24 cellular contexts compared by ENCODE assay signal in genomic region chr11:8941341-8942103, GRCh38. TPM values are rescaled to one million over a fixed set of nuclear protein-coding genes. Genes with fewer than 3 reads are reported as not detected.
A peak's percentile ranks its signal among the peaks of the same experiment; 100 is the strongest.
DNase-seq lines count a peak whose midpoint lies in the region; ATAC-seq, FAIRE-seq and TF ChIP-seq lines count a peak whose summit lies in the region.
"Had no signal": no experiment of that assay in that cellular context is flagged by ENCODE, and none has a peak within 500 bp of the region (broad histone marks: within the 10 kb centered on the region; RNA-seq: fewer than 3 reads in every experiment).

No MANE protein-coding gene starts in this region.

- no peak overlapping the region for H4K8ac ChIP-seq in neuronal stem cell (ENCODE audit: low read depth, low read length)

- H3K4me2 ChIP-seq in Karpas-422 (ENCODE audit: low read depth, low read length, poor library complexity, severe bottlenecking) = no peak overlapping the region
- no peak overlapping the region for H3K4me2 ChIP-seq in HepG2 (ENCODE audit: low read depth, low read length)
- no peak overlapping the region for H3K4me2 ChIP-seq in neuronal stem cell (ENCODE audit: insufficient read depth, low read length, poor library complexity, severe bottlenecking)
- H3K4me2 ChIP-seq: A549 had no signal

- intact Hi-C loops in HepG2 (cut with micrococcal nuclease; ENCODE audit: unreplicated experiment) = no loop called here

- 0 out of 2 replicates have a peak overlapping the region, but pooled peaks have one; percentile 63 for H2AFZ ChIP-seq in Karpas-422 (ENCODE audit: low read length)
- no peak overlapping the region for H2AFZ ChIP-seq in HepG2 (ENCODE audit: low read length)
- H2AFZ ChIP-seq in neuronal stem cell (ENCODE audit: low read length) = peak overlapping the region; percentile 21

- H3K4me1 ChIP-seq in Karpas-422 (ENCODE audit: low read length) = peaks cover 7% of the 10 kb centered on the region; the same call in 1 of the 2 replicates
- H3K4me1 ChIP-seq in HepG2 (ENCODE audit: insufficient read depth, low read length) = peaks cover 7% of the 10 kb centered on the region
- no peaks in the 10 kb centered on the region for H3K4me1 ChIP-seq in neuronal stem cell (ENCODE audit: control insufficient read depth in 2 of 2, insufficient read depth in 1 of 2, low read depth in 1 of 2, low read length in 2 of 2)
- H3K4me1 ChIP-seq: A549, BE2C had no signal

- H3K27me3 ChIP-seq in Karpas-422 (ENCODE audit: low read length) (0 out of 2 replicates have a peak, but pooled peaks cover 3% of the 10 kb centered on the region), HepG2 (ENCODE audit: control insufficient read depth in 1 of 2, insufficient read depth in 2 of 2, low read length in 2 of 2) (no peaks in the 10 kb centered on the region), neuronal stem cell (ENCODE audit: control insufficient read depth in 3 of 3, insufficient read depth in 3 of 3, low read depth in 1 of 3, low read length in 3 of 3) (no peaks in the 10 kb centered on the region)
- H3K27me3 ChIP-seq: BE2C had no signal

- H3K36me3 ChIP-seq in Karpas-422 (ENCODE audit: insufficient read depth, low read length) (no peaks in the 10 kb centered on the region), HepG2 (replicated peaks in 1 of 2; ENCODE audit: control insufficient read depth in 1 of 2, insufficient read depth in 2 of 2, low read length in 2 of 2) (no peaks in the 10 kb centered on the region), neuronal stem cell (replicated peaks in 1 of 2; ENCODE audit: control insufficient read depth in 2 of 2, insufficient read depth in 2 of 2, low read length in 2 of 2) (no peaks in the 10 kb centered on the region)
- H3K36me3 ChIP-seq: BE2C had no signal

- H3K79me2 ChIP-seq in Karpas-422 (ENCODE audit: low read length) = no peaks in the 10 kb centered on the region
- H3K79me2 ChIP-seq in HepG2 (ENCODE audit: insufficient read depth, low read length) = no peaks in the 10 kb centered on the region

- no peak overlapping the region for H2BK120ac ChIP-seq in neuronal stem cell (ENCODE audit: low read depth, low read length)

- H3K79me1 ChIP-seq in neuronal stem cell (ENCODE audit: low read depth, low read length) = no peaks in the 10 kb centered on the region

- no peak overlapping the region for H3K14ac ChIP-seq in neuronal stem cell (ENCODE audit: low read length)

- no peaks in the 10 kb centered on the region for H3K9me2 ChIP-seq in Karpas-422 (replicated peaks; ENCODE audit: insufficient read depth, low read length)

- no peak overlapping the region for H2BK12ac ChIP-seq in neuronal stem cell (ENCODE audit: low read length)

- H4K20me1 ChIP-seq in Karpas-422 (ENCODE audit: insufficient read depth, low read depth, low read length) (no peaks in the 10 kb centered on the region), HepG2 (ENCODE audit: insufficient read depth, low read length) (no peaks in the 10 kb centered on the region)

- no peak for DNase-seq in Karpas-422
- DNase-seq in dermis microvascular lymphatic vessel endothelial cell (ENCODE audit: low read depth in 2 of 2) = peak; percentile 9 to 38
- DNase-seq in HepG2 (ENCODE audit: low spot score) = no peak
- DNase-seq in neuronal stem cell (ENCODE audit: low spot score) = no peak
- DNase-seq in NCI-H2107 (lab: John Stamatoyannopoulos, UW) = no peak
- DNase-seq in HT-29 (ENCODE audit: low spot score) = no peak
- DNase-seq: BE2C; CD8-positive, alpha-beta T cell; COR-L47; DMS153; DMS79 treated with DMSO at 0.1 percent for 48 hours; EL; HCEC 1CT; HFFc6 had no signal

- TF ChIP-seq RAD21 in HepG2 (CRISPR knock-in tag; IDR thresholded peaks at IDR 0.05) = no peak

- no peak overlapping the region for H2BK15ac ChIP-seq in neuronal stem cell (ENCODE audit: low read length)

- TF ChIP-seq EP300 in HepG2 (IDR thresholded peaks at IDR 0.05; ENCODE audit: low read depth in 2 of 2, low read length in 2 of 2) = no peak
- no peak for TF ChIP-seq EP300 in HepG2 (CRISPR knock-in tag; IDR thresholded peaks at IDR 0.05; ENCODE audit: borderline replicate concordance)

- no peak overlapping the region for H2BK5ac ChIP-seq in neuronal stem cell (ENCODE audit: low read length)

- H3K4ac ChIP-seq in neuronal stem cell (ENCODE audit: low read length) = no peak overlapping the region

- TF ChIP-seq POLR2A in HepG2 (IDR thresholded peaks at IDR 0.05; ENCODE audit: insufficient read depth in 1 of 2, low read depth in 2 of 2, low read length in 2 of 2) = no peak

- TF ChIP-seq CTCF in HepG2 (CRISPR knock-in tag; IDR thresholded peaks at IDR 0.05) = no peak

- POLR2A ChIA-PET in HepG2 (lab: Yijun Ruan, JAX) = no interaction called here

- WGBS in HepG2 (ENCODE audit: low lambda C conversion rate) = 61% methylated on average over 8 of the region's 8 CpGs
- no CpG with 5 or more reads among the region's 8 CpGs for WGBS in neuronal stem cell (ENCODE audit: extremely low coverage in 2 of 2, insufficient read length in 2 of 2, insufficient replicate concordance in 1 of 2), 2 donors

- no peak for FAIRE-seq in HepG2 (lab: Jason Lieb, UNC)
- FAIRE-seq: A549, D721Med, G401.6 had no signal

- no peak overlapping the region for H3K4me3 ChIP-seq in Karpas-422 (ENCODE audit: low read length)
- H3K4me3 ChIP-seq in HepG2 (replicated peaks in 1 of 3; ENCODE audit: insufficient read depth in 1 of 3, low read depth in 2 of 3, low read length in 3 of 3) = no peak overlapping the region
- H3K4me3 ChIP-seq in neuronal stem cell (ENCODE audit: low read length in 2 of 2) = no peak overlapping the region
- H3K4me3 ChIP-seq: A549 had no signal

- H2AK5ac ChIP-seq in neuronal stem cell (ENCODE audit: low read depth, low read length) = no peak overlapping the region

- H3K9me3 ChIP-seq in Karpas-422 (ENCODE audit: low read length) (no peaks in the 10 kb centered on the region), HepG2 (ENCODE audit: low read length) (no peaks in the 10 kb centered on the region), neuronal stem cell (replicated peaks in 1 of 2; ENCODE audit: control insufficient read depth in 2 of 2, insufficient read depth in 1 of 2, low read depth in 1 of 2, low read length in 2 of 2) (no peaks in the 10 kb centered on the region)
- H3K9me3 ChIP-seq: A549, BE2C had no signal

- no peak overlapping the region for H3K18ac ChIP-seq in neuronal stem cell (ENCODE audit: low read length)

- BruUV-seq in HepG2 (replicated peaks; lab: Mats Ljungman, UMichigan) = no TSS peak

- no peak overlapping the region for H3K27ac ChIP-seq in Karpas-422 (ENCODE audit: low read length)
- H3K27ac ChIP-seq in HepG2 (ENCODE audit: extremely low read length, insufficient read depth, low read length) = no peak overlapping the region
- H3K27ac ChIP-seq in neuronal stem cell (replicated peaks; ENCODE audit: low read length) = no peak overlapping the region
- H3K27ac ChIP-seq: A549, HL-60 had no signal

- no peak overlapping the region for H4K91ac ChIP-seq in neuronal stem cell (ENCODE audit: low read depth, low read length, poor library complexity)

- no peak overlapping the region for H3K23ac ChIP-seq in neuronal stem cell (ENCODE audit: low read depth, low read length, poor library complexity)

- CTCF ChIA-PET in HepG2 (lab: Yijun Ruan, JAX; ENCODE audit: low intra/inter-chr PET ratio, low total read pairs) = no interaction called here

- ATAC-seq in HepG2 (peak; percentile 49; the same call in 2 of the 3 replicates), GM18867 (IDR thresholded peaks at IDR 0.05; ENCODE audit: unreplicated experiment) (no peak), HG03469 (IDR thresholded peaks at IDR 0.05; ENCODE audit: unreplicated experiment) (no peak)
- ATAC-seq: A549; CD8-positive, alpha-beta T cell had no signal

- H3K9ac ChIP-seq in Karpas-422 (ENCODE audit: low read length) (no peak overlapping the region), HepG2 (ENCODE audit: insufficient read depth, low read depth, low read length) (no peak overlapping the region), neuronal stem cell (ENCODE audit: low read depth, low read length, poor library complexity) (no peak overlapping the region)

- in situ Hi-C loops in HepG2 (cut with HindIII; ENCODE audit: extremely low pct_ligation_motif_present, low pct_unique_long_range_greater_than_20kb) = no loop called here

RNA-seq across cellular contexts. Expression of gene ASCL3, which starts 1.3 kb away (rescaled TPM):
- not detected in 2 replicates for total RNA-seq in Karpas-422 (2014; rRNA removed; shearing (Covaris generic); ENCODE audit: low replicate concordance)
- total RNA-seq in dermis microvascular lymphatic vessel endothelial cell (not detected in 2 replicates), HepG2 (2016; rRNA removed; fragmentation: Illumina TruSeq; extraction: Trizol) (not detected in 2 replicates)
- not detected in 2 replicates for total RNA-seq in HepG2 (2016; cell fraction: cytosol; rRNA removed; fragmentation: Illumina TruSeq; extraction: Trizol; ENCODE audit: low read depth)
- total RNA-seq in HepG2 (2016; cell fraction: insoluble cytoplasmic fraction; rRNA removed; fragmentation: Illumina TruSeq; extraction: Trizol) = not detected in 2 replicates
- not detected in 2 replicates for total RNA-seq in HepG2 (2016; cell fraction: membrane; rRNA removed; fragmentation: Illumina TruSeq; extraction: Trizol)
- not detected in 2 replicates for total RNA-seq in HepG2 (2016; cell fraction: nucleus; rRNA removed; fragmentation: Illumina TruSeq; extraction: Trizol)
- polyA plus RNA-seq in HepG2 (2011; rRNA removed) = not detected in 2 replicates
- polyA plus RNA-seq in HepG2 (2011; cell fraction: cytosol; rRNA removed) = not detected in 2 replicates
- not detected in 2 replicates for polyA plus RNA-seq in HepG2 (2011; cell fraction: nucleus; rRNA removed)
- polyA plus RNA-seq in HepG2 (2012) = not detected in 2 replicates
- not detected in 2 replicates for polyA plus RNA-seq in HepG2 (2016; cell fraction: cytosol; fragmentation: Illumina TruSeq; extraction: Trizol; ENCODE audit: low read depth)
- not detected in 2 replicates for polyA plus RNA-seq in HepG2 (2016; cell fraction: insoluble cytoplasmic fraction; fragmentation: Illumina TruSeq; extraction: Trizol; ENCODE audit: low read depth)
- polyA plus RNA-seq in HepG2 (2016; cell fraction: membrane; fragmentation: Illumina TruSeq; extraction: Trizol; ENCODE audit: low read depth) = not detected in 2 replicates
- not detected in 2 replicates for polyA plus RNA-seq in HepG2 (2016; cell fraction: nucleus; fragmentation: Illumina TruSeq; extraction: Trizol; ENCODE audit: insufficient read depth, low read depth)
- polyA minus RNA-seq in HepG2 (2011; rRNA and poly(A)+ RNA removed; ENCODE audit: low replicate concordance) = not detected in 2 replicates
- polyA minus RNA-seq in HepG2 (2011; cell fraction: cytosol; rRNA and poly(A)+ RNA removed) = not detected in 2 replicates
- polyA minus RNA-seq in HepG2 (2011; cell fraction: nucleus; rRNA and poly(A)+ RNA removed) = not detected in 2 replicates
- not detected for polyA plus RNA-seq in neuronal stem cell (2013, experiment 1 of 2)
- polyA plus RNA-seq in neuronal stem cell (2013, experiment 2 of 2) = not detected
- total RNA-seq in HT-29 (2014; rRNA removed; shearing (Covaris generic)) = not detected in 2 replicates
- total RNA-seq: CD8-positive, alpha-beta T cell; H4; HFFc6 had no signal
- polyA plus RNA-seq: A549, AG04450, CD14-positive monocyte, IgD-negative memory B cell had no signal

RNA-seq across cellular contexts. Expression of gene C11orf16, which starts 8.8 kb away (rescaled TPM):
- not detected in 2 replicates for total RNA-seq in Karpas-422 (2014; rRNA removed; shearing (Covaris generic); ENCODE audit: low replicate concordance)
- total RNA-seq in dermis microvascular lymphatic vessel endothelial cell (not detected in 2 replicates), HepG2 (2016; rRNA removed; fragmentation: Illumina TruSeq; extraction: Trizol) (not detected in 2 replicates)
- not detected in 2 replicates for total RNA-seq in HepG2 (2016; cell fraction: cytosol; rRNA removed; fragmentation: Illumina TruSeq; extraction: Trizol; ENCODE audit: low read depth)
- not detected in 2 replicates for total RNA-seq in HepG2 (2016; cell fraction: insoluble cytoplasmic fraction; rRNA removed; fragmentation: Illumina TruSeq; extraction: Trizol)
- total RNA-seq in HepG2 (2016; cell fraction: membrane; rRNA removed; fragmentation: Illumina TruSeq; extraction: Trizol) = not detected in 2 replicates
- not detected in 2 replicates for total RNA-seq in HepG2 (2016; cell fraction: nucleus; rRNA removed; fragmentation: Illumina TruSeq; extraction: Trizol)
- not detected in 2 replicates for polyA plus RNA-seq in HepG2 (2011; rRNA removed)
- polyA plus RNA-seq in HepG2 (2011; cell fraction: cytosol; rRNA removed) = not detected in 2 replicates
- not detected in 2 replicates for polyA plus RNA-seq in HepG2 (2011; cell fraction: nucleus; rRNA removed)
- polyA plus RNA-seq in HepG2 (2012) = not detected in 2 replicates
- not detected in 2 replicates for polyA plus RNA-seq in HepG2 (2016; cell fraction: cytosol; fragmentation: Illumina TruSeq; extraction: Trizol; ENCODE audit: low read depth)
- not detected in 2 replicates for polyA plus RNA-seq in HepG2 (2016; cell fraction: insoluble cytoplasmic fraction; fragmentation: Illumina TruSeq; extraction: Trizol; ENCODE audit: low read depth)
- polyA plus RNA-seq in HepG2 (2016; cell fraction: membrane; fragmentation: Illumina TruSeq; extraction: Trizol; ENCODE audit: low read depth) = not detected in 2 replicates
- polyA plus RNA-seq in HepG2 (2016; cell fraction: nucleus; fragmentation: Illumina TruSeq; extraction: Trizol; ENCODE audit: insufficient read depth, low read depth) = not detected in 2 replicates
- polyA minus RNA-seq in HepG2 (2011; rRNA and poly(A)+ RNA removed; ENCODE audit: low replicate concordance) = not detected in 2 replicates
- not detected in 2 replicates for polyA minus RNA-seq in HepG2 (2011; cell fraction: cytosol; rRNA and poly(A)+ RNA removed)
- not detected in 2 replicates for polyA minus RNA-seq in HepG2 (2011; cell fraction: nucleus; rRNA and poly(A)+ RNA removed)
- not detected for polyA plus RNA-seq in neuronal stem cell (2013, experiment 1 of 2)
- polyA plus RNA-seq in neuronal stem cell (2013, experiment 2 of 2) = not detected
- not detected in 2 replicates for total RNA-seq in HT-29 (2014; rRNA removed; shearing (Covaris generic))
- total RNA-seq: CD8-positive, alpha-beta T cell; H4; HFFc6 had no signal
- polyA plus RNA-seq: A549, AG04450, CD14-positive monocyte, IgD-negative memory B cell had no signal

RNA-seq across cellular contexts. Expression of gene TMEM9B, which starts 22.7 kb away (rescaled TPM):
- 32.9 and 40.0 TPM in 2 replicates for total RNA-seq in Karpas-422 (2014; rRNA removed; shearing (Covaris generic); ENCODE audit: low replicate concordance)
- 26.3 and 30.6 TPM in 2 replicates for total RNA-seq in dermis microvascular lymphatic vessel endothelial cell
- total RNA-seq in HepG2 (2016; rRNA removed; fragmentation: Illumina TruSeq; extraction: Trizol) = 17.4 and 20.8 TPM in 2 replicates
- 12.2 and 14.3 TPM in 2 replicates for total RNA-seq in HepG2 (2016; cell fraction: cytosol; rRNA removed; fragmentation: Illumina TruSeq; extraction: Trizol; ENCODE audit: low read depth)
- 17.2 and 21.3 TPM in 2 replicates for total RNA-seq in HepG2 (2016; cell fraction: insoluble cytoplasmic fraction; rRNA removed; fragmentation: Illumina TruSeq; extraction: Trizol)
- 25.3 and 25.6 TPM in 2 replicates for total RNA-seq in HepG2 (2016; cell fraction: membrane; rRNA removed; fragmentation: Illumina TruSeq; extraction: Trizol)
- total RNA-seq in HepG2 (2016; cell fraction: nucleus; rRNA removed; fragmentation: Illumina TruSeq; extraction: Trizol) = 13.8 and 15.3 TPM in 2 replicates
- polyA plus RNA-seq in HepG2 (2011; rRNA removed) = 12.3 and 12.4 TPM in 2 replicates
- 6.4 and 13.3 TPM in 2 replicates for polyA plus RNA-seq in HepG2 (2011; cell fraction: cytosol; rRNA removed)
- polyA plus RNA-seq in HepG2 (2011; cell fraction: nucleus; rRNA removed) = 2.8 and 4.6 TPM in 2 replicates
- polyA plus RNA-seq in HepG2 (2012) = 13.0 and 19.3 TPM in 2 replicates
- 14.7 and 19.1 TPM in 2 replicates for polyA plus RNA-seq in HepG2 (2016; cell fraction: cytosol; fragmentation: Illumina TruSeq; extraction: Trizol; ENCODE audit: low read depth)
- polyA plus RNA-seq in HepG2 (2016; cell fraction: insoluble cytoplasmic fraction; fragmentation: Illumina TruSeq; extraction: Trizol; ENCODE audit: low read depth) = 21.0 and 21.7 TPM in 2 replicates
- polyA plus RNA-seq in HepG2 (2016; cell fraction: membrane; fragmentation: Illumina TruSeq; extraction: Trizol; ENCODE audit: low read depth) = 23.1 and 24.9 TPM in 2 replicates
- 24.7 and 25.5 TPM in 2 replicates for polyA plus RNA-seq in HepG2 (2016; cell fraction: nucleus; fragmentation: Illumina TruSeq; extraction: Trizol; ENCODE audit: insufficient read depth, low read depth)
- 5.0 and 18.1 TPM in 2 replicates for polyA minus RNA-seq in HepG2 (2011; rRNA and poly(A)+ RNA removed; ENCODE audit: low replicate concordance)
- 3.5 and 4.5 TPM in 2 replicates for polyA minus RNA-seq in HepG2 (2011; cell fraction: cytosol; rRNA and poly(A)+ RNA removed)
- 5.5 and 6.5 TPM in 2 replicates for polyA minus RNA-seq in HepG2 (2011; cell fraction: nucleus; rRNA and poly(A)+ RNA removed)
- polyA plus RNA-seq in neuronal stem cell (2013, experiment 1 of 2) = 15.2 TPM
- polyA plus RNA-seq in neuronal stem cell (2013, experiment 2 of 2) = 15.3 TPM
- 23.5 and 24.4 TPM in 2 replicates for total RNA-seq in HT-29 (2014; rRNA removed; shearing (Covaris generic))

RNA-seq across cellular contexts. Expression of gene AKIP1, which starts 30.5 kb away (rescaled TPM):
- total RNA-seq in Karpas-422 (2014; rRNA removed; shearing (Covaris generic); ENCODE audit: low replicate concordance) = 15.1 and 16.1 TPM in 2 replicates
- total RNA-seq in dermis microvascular lymphatic vessel endothelial cell (19.0 and 31.3 TPM in 2 replicates), HepG2 (2016; rRNA removed; fragmentation: Illumina TruSeq; extraction: Trizol) (20.3 and 21.6 TPM in 2 replicates)
- 10.8 and 10.9 TPM in 2 replicates for total RNA-seq in HepG2 (2016; cell fraction: cytosol; rRNA removed; fragmentation: Illumina TruSeq; extraction: Trizol; ENCODE audit: low read depth)
- 18.6 and 21.9 TPM in 2 replicates for total RNA-seq in HepG2 (2016; cell fraction: insoluble cytoplasmic fraction; rRNA removed; fragmentation: Illumina TruSeq; extraction: Trizol)
- 12.8 and 14.4 TPM in 2 replicates for total RNA-seq in HepG2 (2016; cell fraction: membrane; rRNA removed; fragmentation: Illumina TruSeq; extraction: Trizol)
- total RNA-seq in HepG2 (2016; cell fraction: nucleus; rRNA removed; fragmentation: Illumina TruSeq; extraction: Trizol) = 7.1 and 11.6 TPM in 2 replicates
- polyA plus RNA-seq in HepG2 (2011; rRNA removed) = 10.0 and 11.8 TPM in 2 replicates
- 11.3 and 13.1 TPM in 2 replicates for polyA plus RNA-seq in HepG2 (2011; cell fraction: cytosol; rRNA removed)
- polyA plus RNA-seq in HepG2 (2011; cell fraction: nucleus; rRNA removed) = 4.0 and 6.6 TPM in 2 replicates
- 8.0 and 8.7 TPM in 2 replicates for polyA plus RNA-seq in HepG2 (2012)
- 10.0 and 10.5 TPM in 2 replicates for polyA plus RNA-seq in HepG2 (2016; cell fraction: cytosol; fragmentation: Illumina TruSeq; extraction: Trizol; ENCODE audit: low read depth)
- polyA plus RNA-seq in HepG2 (2016; cell fraction: insoluble cytoplasmic fraction; fragmentation: Illumina TruSeq; extraction: Trizol; ENCODE audit: low read depth) = 27.2 and 31.0 TPM in 2 replicates
- polyA plus RNA-seq in HepG2 (2016; cell fraction: membrane; fragmentation: Illumina TruSeq; extraction: Trizol; ENCODE audit: low read depth) = 10.9 and 12.6 TPM in 2 replicates
- polyA plus RNA-seq in HepG2 (2016; cell fraction: nucleus; fragmentation: Illumina TruSeq; extraction: Trizol; ENCODE audit: insufficient read depth, low read depth) = 14.8 and 19.7 TPM in 2 replicates
- polyA minus RNA-seq in HepG2 (2011; rRNA and poly(A)+ RNA removed; ENCODE audit: low replicate concordance) = 2.1 and 11.4 TPM in 2 replicates
- 4.8 and 10.5 TPM in 2 replicates for polyA minus RNA-seq in HepG2 (2011; cell fraction: cytosol; rRNA and poly(A)+ RNA removed)
- polyA minus RNA-seq in HepG2 (2011; cell fraction: nucleus; rRNA and poly(A)+ RNA removed) = 4.4 and 5.3 TPM in 2 replicates
- polyA plus RNA-seq in neuronal stem cell (2013, experiment 1 of 2) = 28.6 TPM
- 28.9 TPM for polyA plus RNA-seq in neuronal stem cell (2013, experiment 2 of 2)
- total RNA-seq in HT-29 (2014; rRNA removed; shearing (Covaris generic)) = 19.3 and 26.3 TPM in 2 replicates

Comparison
In these comparisons a context has a peak if more than half of its experiments do, and no peak if none do; other contexts are left out.
1. DNase-seq: peak in dermis microvascular lymphatic vessel endothelial cell (2 of 2); none in Karpas-422 (single experiment), HepG2 (single experiment), neuronal stem cell (single experiment), NCI-H2107 (single experiment) and HT-29 (single experiment).